ENCODE assay signal across 8 cellular contexts in genomic region chr15:85795320-85795668, GRCh38. TPM values are rescaled to one million over a fixed set of nuclear protein-coding genes. Genes with fewer than 3 reads are reported as not detected.
DNase-seq lines count a peak whose midpoint lies in the region; ATAC-seq and TF ChIP-seq lines count a peak whose summit lies in the region.

No MANE protein-coding gene starts in this region.

- peak; percentile 0 for ATAC-seq in naive thymus-derived CD4-positive, alpha-beta T cell
- no peak for ATAC-seq in HG03460 (IDR thresholded peaks at IDR 0.05; ENCODE audit: unreplicated experiment)
- ATAC-seq in GM19023 (IDR thresholded peaks at IDR 0.05; ENCODE audit: unreplicated experiment) = no peak

- H3K36me3 Mint-ChIP-seq in naive thymus-derived CD4-positive, alpha-beta T cell = peaks cover 0 to 4% (median 0%) of the 10 kb centered on the region in 5 donors

- H3K4me1 ChIP-seq in BE2C (no peaks in the 10 kb centered on the region; the same call in 1 of the 2 replicates), HEK293 (ENCODE audit: control insufficient read depth, insufficient read depth, low read length) (peaks cover 12% of the 10 kb centered on the region)
- H3K4me1 ChIP-seq in naive thymus-derived CD4-positive, alpha-beta T cell (ENCODE audit: control insufficient read depth in 2 of 2, insufficient read depth in 2 of 2, low read length in 2 of 2) = peaks cover 22 to 28% of the 10 kb centered on the region in 2 donors

- in situ Hi-C loops in brain microvascular endothelial cell (cut with HindIII; ENCODE audit: low pct_ligation_motif_present, low sequenced_read_pairs) = no loop called here

- H3K36me3 ChIP-seq in BE2C (peaks cover 4% of the 10 kb centered on the region; the same call in 1 of the 2 replicates), HEK293 (ENCODE audit: control insufficient read depth in 2 of 2, insufficient read depth in 1 of 2, low read length in 2 of 2) (no peaks in the 10 kb centered on the region), brain microvascular endothelial cell (replicated peaks) (no peaks in the 10 kb centered on the region)
- no peaks in the 10 kb centered on the region for H3K36me3 ChIP-seq in naive thymus-derived CD4-positive, alpha-beta T cell (ENCODE audit: control insufficient read depth in 2 of 3, insufficient read depth in 3 of 3, low read length in 3 of 3)

- peak overlapping the region; percentile 74 to 94 (median 88) for H3K4me3 Mint-ChIP-seq in naive thymus-derived CD4-positive, alpha-beta T cell

- POLR2A ChIA-PET in HEK293 (lab: Yijun Ruan, JAX) = interaction anchor here (1.4 to 2.4 kb wide), 2 partner anchors 30 to 46 kb away, joined by 3 to 5 read pairs; no protein-coding TSS in a partner anchor
- POLR2A ChIA-PET in naive thymus-derived CD4-positive, alpha-beta T cell (lab: Charles Lee) = interaction anchor here (1.2 to 2.8 kb wide), 2 partner anchors 9 to 24 kb away, joined by 3 to 14 read pairs; no protein-coding TSS in a partner anchor

- H3K27ac ChIP-seq in HEK293 (ENCODE audit: extremely low read depth, low read depth, low read length) (no peak overlapping the region; the same call in 1 of the 2 replicates), brain microvascular endothelial cell (no peak overlapping the region)
- peak overlapping the region; percentile 54 for H3K27ac ChIP-seq in naive thymus-derived CD4-positive, alpha-beta T cell (ENCODE audit: low read depth, low read length)

- intact Hi-C loops in naive thymus-derived CD4-positive, alpha-beta T cell (cut with micrococcal nuclease) = loop anchor here (1.0 to 10.0 kb wide), 4 partner anchors 64 to 410 kb away; partner anchors contain the start of gene AKAP13 (in 1 of the 2)
- intact Hi-C loops in lower leg skin (cut with DNase I; ENCODE audit: low total_unique reads) = no loop called here

- TF ChIP-seq CTCF in BE2C (IDR thresholded peaks at IDR 0.05; ENCODE audit: low read depth, low read length) (no peak), HEK293 (tag by site-specific recombination; IDR thresholded peaks at IDR 0.05) (no peak), brain microvascular endothelial cell (IDR thresholded peaks at IDR 0.05; ENCODE audit: low read depth, low read length, missing control alignments) (no peak), lower leg skin (IDR thresholded peaks at IDR 0.05) (no peak)

- no peak for DNase-seq in BE2C
- DNase-seq in brain microvascular endothelial cell = no peak
- no peak for DNase-seq in naive thymus-derived CD4-positive, alpha-beta T cell
- no peak for DNase-seq in stimulated activated CD4-positive, alpha-beta T cell treated with anti-CD3 and anti-CD28 coated beads, Interleukin-2, amount 100 ng/mL, for 48 hours
- no peak for DNase-seq in lower leg skin (ENCODE audit: low spot score in 2 of 2)

- peak overlapping the region; percentile 79 for H3K4me3 ChIP-seq in BE2C (ENCODE audit: low read depth, low read length)
- H3K4me3 ChIP-seq in HEK293 (ENCODE audit: low read depth, low read length) = peak overlapping the region; percentile 23
- peak overlapping the region; percentile 54 for H3K4me3 ChIP-seq in brain microvascular endothelial cell (ENCODE audit: low read depth, low read length)
- peak overlapping the region; percentile 66 for H3K4me3 ChIP-seq in naive thymus-derived CD4-positive, alpha-beta T cell (ENCODE audit: low read length)
- H3K4me3 ChIP-seq in lower leg skin (ENCODE audit: low read depth, poor library complexity, severe bottlenecking) = no peak overlapping the region

- TF ChIP-seq POLR2A in lower leg skin (IDR thresholded peaks at IDR 0.05) = no peak

- no peaks in the 10 kb centered on the region for H3K27me3 ChIP-seq in BE2C
- H3K27me3 ChIP-seq in brain microvascular endothelial cell (replicated peaks) = no peaks in the 10 kb centered on the region
- H3K27me3 ChIP-seq in naive thymus-derived CD4-positive, alpha-beta T cell (ENCODE audit: control insufficient read depth in 2 of 2, insufficient read depth in 2 of 2, low read length in 2 of 2) = no peaks in the 10 kb centered on the region

- H3K9me3 Mint-ChIP-seq in naive thymus-derived CD4-positive, alpha-beta T cell = no peaks in the 10 kb centered on the region

- H3K27ac Mint-ChIP-seq in naive thymus-derived CD4-positive, alpha-beta T cell = peak overlapping the region in 6 of 9 donors; percentile 56 to 89 (median 70)

- H3K9me3 ChIP-seq in BE2C = no peaks in the 10 kb centered on the region
- H3K9me3 ChIP-seq in HEK293 (ENCODE audit: control insufficient read depth, insufficient read depth, low read depth, low read length) = no peaks in the 10 kb centered on the region
- no peaks in the 10 kb centered on the region for H3K9me3 ChIP-seq in naive thymus-derived CD4-positive, alpha-beta T cell (ENCODE audit: control insufficient read depth in 2 of 3, low read length in 3 of 3)

- CTCF ChIA-PET in HEK293 (lab: Yijun Ruan, JAX) = interaction anchor here (0.6 to 1.3 kb wide), 3 partner anchors 37 to 65 kb away, joined by 3 to 5 read pairs (median 3); no protein-coding TSS in a partner anchor
- CTCF ChIA-PET in naive thymus-derived CD4-positive, alpha-beta T cell (lab: Charles Lee) = interaction anchor here (0.7 kb wide), 1 partner anchor 21 kb away, joined by 3 read pairs; no protein-coding TSS in a partner anchor

- 18 to 23% methylated on average over 8 of the region's 8 CpGs for WGBS in lower leg skin, 2 donors

- peaks cover 26 to 44% (median 40%) of the 10 kb centered on the region in 7 donors for H3K4me1 Mint-ChIP-seq in naive thymus-derived CD4-positive, alpha-beta T cell

- H3K27me3 Mint-ChIP-seq in naive thymus-derived CD4-positive, alpha-beta T cell = peaks cover 0 to 3% (median 0%) of the 10 kb centered on the region in 5 donors

TF ChIP-seq in HEK293, 187 proteins besides CTCF, POLR2A, EP300 and RAD21 (continues in another document):
- TF ChIP-seq, protein P1, sequence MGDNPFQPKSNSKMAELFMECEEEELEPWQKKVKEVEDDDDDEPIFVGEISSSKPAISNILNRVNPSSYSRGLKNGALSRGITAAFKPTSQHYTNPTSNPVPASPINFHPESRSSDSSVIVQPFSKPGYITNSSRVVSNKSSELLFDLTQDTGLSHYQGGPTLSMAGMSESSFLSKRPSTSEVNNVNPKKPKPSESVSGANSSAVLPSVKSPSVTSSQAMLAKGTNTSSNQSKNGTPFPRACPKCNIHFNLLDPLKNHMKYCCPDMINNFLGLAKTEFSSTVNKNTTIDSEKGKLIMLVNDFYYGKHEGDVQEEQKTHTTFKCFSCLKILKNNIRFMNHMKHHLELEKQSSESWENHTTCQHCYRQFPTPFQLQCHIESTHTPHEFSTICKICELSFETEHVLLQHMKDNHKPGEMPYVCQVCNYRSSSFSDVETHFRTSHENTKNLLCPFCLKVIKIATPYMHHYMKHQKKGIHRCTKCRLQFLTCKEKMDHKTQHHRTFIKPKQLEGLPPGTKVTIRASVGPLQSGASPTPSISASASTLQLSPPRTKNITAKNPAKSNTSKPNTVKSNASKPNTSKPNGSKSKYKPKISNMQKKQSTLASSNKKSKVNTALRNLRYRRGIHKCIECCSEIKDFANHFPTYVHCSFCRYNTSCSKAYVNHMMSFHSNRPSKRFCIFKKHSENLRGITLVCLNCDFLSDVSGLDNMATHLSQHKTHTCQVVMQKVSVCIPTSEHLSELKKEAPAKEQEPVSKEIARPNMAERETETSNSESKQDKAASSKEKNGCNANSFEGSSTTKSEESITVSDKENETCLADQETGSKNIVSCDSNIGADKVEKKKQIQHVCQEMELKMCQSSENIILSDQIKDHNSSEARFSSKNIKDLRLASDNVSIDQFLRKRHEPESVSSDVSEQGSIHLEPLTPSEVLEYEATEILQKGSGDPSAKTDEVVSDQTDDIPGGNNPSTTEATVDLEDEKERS (tag by site-specific recombination; IDR thresholded peaks at IDR 0.05) = no peak
- TF ChIP-seq ZBTB20 (tag by site-specific recombination; IDR thresholded peaks at IDR 0.05) (peak; percentile 24; the same call in 1 of the 2 replicates), ZNF146 (tag by site-specific recombination; IDR thresholded peaks at IDR 0.05) (peak; percentile 94), ZNF391 (tag by site-specific recombination; IDR thresholded peaks at IDR 0.05; ENCODE audit: borderline replicate concordance, low read depth) (peak; percentile 39; the same call in 1 of the 2 replicates), ZNF571 (tag by site-specific recombination; IDR thresholded peaks at IDR 0.05) (no peak), ZNF335 (tag by site-specific recombination; conservative IDR thresholded peaks at IDR 0.05) (peak; percentile 93), ZBTB21 (tag by site-specific recombination; IDR thresholded peaks at IDR 0.05) (no peak), ZNF366 (tag by site-specific recombination; conservative IDR thresholded peaks at IDR 0.05) (peak; percentile 81), YY1 (tag by site-specific recombination; IDR thresholded peaks at IDR 0.05) (no peak), ZFHX2 (tag by site-specific recombination; conservative IDR thresholded peaks at IDR 0.05) (peak; percentile 48), ZNF600 (tag by site-specific recombination; IDR thresholded peaks at IDR 0.05) (peak; percentile 50), ZNF24 (tag by site-specific recombination; IDR thresholded peaks at IDR 0.05) (peak; percentile 92), ZNF239 (tag by site-specific recombination; IDR thresholded peaks at IDR 0.05) (no peak)
- TF ChIP-seq, protein P2, sequence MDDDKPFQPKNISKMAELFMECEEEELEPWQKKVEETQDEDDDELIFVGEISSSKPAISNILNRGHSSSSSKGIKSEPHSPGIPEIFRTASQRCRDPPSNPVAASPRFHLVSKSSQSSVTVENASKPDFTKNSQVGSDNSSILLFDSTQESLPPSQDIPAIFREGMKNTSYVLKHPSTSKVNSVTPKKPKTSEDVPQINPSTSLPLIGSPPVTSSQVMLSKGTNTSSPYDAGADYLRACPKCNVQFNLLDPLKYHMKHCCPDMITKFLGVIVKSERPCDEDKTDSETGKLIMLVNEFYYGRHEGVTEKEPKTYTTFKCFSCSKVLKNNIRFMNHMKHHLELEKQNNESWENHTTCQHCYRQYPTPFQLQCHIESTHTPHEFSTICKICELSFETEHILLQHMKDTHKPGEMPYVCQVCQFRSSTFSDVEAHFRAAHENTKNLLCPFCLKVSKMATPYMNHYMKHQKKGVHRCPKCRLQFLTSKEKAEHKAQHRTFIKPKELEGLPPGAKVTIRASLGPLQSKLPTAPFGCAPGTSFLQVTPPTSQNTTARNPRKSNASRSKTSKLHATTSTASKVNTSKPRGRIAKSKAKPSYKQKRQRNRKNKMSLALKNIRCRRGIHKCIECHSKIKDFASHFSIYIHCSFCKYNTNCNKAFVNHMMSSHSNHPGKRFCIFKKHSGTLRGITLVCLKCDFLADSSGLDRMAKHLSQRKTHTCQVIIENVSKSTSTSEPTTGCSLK (tag by site-specific recombination; IDR thresholded peaks at IDR 0.05) = no peak

RNA-seq across cellular contexts. Expression of gene KLHL25, which starts 0.6 kb away (rescaled TPM):
- 9.0 TPM for polyA plus RNA-seq in BE2C (2012; ENCODE audit: insufficient read depth, insufficient read length, low read depth)
- 10 to 100 TPM in 3 of 5 experiments, 1 to 10 TPM in 2; 5.5 to 13.1 (median 10.6) TPM for total RNA-seq in naive thymus-derived CD4-positive, alpha-beta T cell
- 1 to 10 TPM; 1.2 to 4.0 TPM for polyA plus RNA-seq in naive thymus-derived CD4-positive, alpha-beta T cell
- 10 to 100 TPM; 13.9 to 29.0 (median 21.4) TPM for total RNA-seq in lower leg skin
